1 cellular context compared by ENCODE assay signal in the genomic region with DNA sequence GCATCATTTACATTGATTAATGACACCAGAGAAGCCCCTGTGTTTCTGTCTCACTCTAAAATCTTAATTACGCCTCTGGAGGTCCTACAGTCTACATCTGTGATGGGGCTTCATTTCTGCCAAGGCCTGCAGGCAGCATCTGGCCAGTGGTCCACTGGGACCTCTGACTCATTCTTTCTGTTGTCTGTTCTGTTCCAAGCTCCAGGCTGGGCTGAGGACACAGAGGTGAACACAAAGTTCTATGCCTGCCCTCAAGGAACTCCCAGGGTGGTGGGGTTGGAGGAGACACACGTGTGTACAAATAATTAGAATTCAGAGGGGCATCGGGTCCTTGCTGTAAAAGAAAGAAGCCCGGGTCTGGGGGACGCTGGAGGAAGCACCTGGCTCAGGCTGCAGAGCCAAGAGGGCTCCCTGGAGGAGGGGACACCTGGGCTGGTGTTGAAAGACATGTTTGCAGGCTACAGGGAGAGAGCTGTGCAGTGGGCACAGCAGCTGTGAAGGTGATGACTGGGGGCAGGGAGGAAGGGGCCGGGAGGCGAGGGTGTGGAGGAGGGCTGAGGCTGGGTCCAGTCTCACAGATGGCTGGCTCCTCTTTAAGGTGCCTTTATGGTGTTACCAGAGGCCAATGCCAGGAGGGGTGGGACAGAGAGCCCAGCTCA.
TF ChIP-seq lines count a peak whose summit lies in the region.

No MANE protein-coding gene starts in this region.

TF ChIP-seq in H1, 55 proteins besides CTCF, POLR2A, EP300 and RAD21 (continued from another document):
- no peak for TF ChIP-seq SUZ12 (IDR thresholded peaks at IDR 0.05; ENCODE audit: low read length)
- no peak for TF ChIP-seq EGR1 (IDR thresholded peaks at IDR 0.05; ENCODE audit: borderline replicate concordance, low read depth, low read length)
- no peak for TF ChIP-seq NANOG (IDR thresholded peaks at IDR 0.05; ENCODE audit: insufficient read depth, low read depth, low read length, poor library complexity, severe bottlenecking)
- TF ChIP-seq ASH2L (IDR thresholded peaks at IDR 0.05; ENCODE audit: low read length): no peak
- no peak for TF ChIP-seq CHD2 (IDR thresholded peaks at IDR 0.05; ENCODE audit: low read length)
- TF ChIP-seq GABPA (IDR thresholded peaks at IDR 0.05; ENCODE audit: borderline replicate concordance, insufficient read depth, low read length): no peak
- no peak for TF ChIP-seq CTBP2 (IDR thresholded peaks at IDR 0.05; ENCODE audit: borderline replicate concordance, insufficient read depth, insufficient read length, low read length)
- TF ChIP-seq, protein P1, sequence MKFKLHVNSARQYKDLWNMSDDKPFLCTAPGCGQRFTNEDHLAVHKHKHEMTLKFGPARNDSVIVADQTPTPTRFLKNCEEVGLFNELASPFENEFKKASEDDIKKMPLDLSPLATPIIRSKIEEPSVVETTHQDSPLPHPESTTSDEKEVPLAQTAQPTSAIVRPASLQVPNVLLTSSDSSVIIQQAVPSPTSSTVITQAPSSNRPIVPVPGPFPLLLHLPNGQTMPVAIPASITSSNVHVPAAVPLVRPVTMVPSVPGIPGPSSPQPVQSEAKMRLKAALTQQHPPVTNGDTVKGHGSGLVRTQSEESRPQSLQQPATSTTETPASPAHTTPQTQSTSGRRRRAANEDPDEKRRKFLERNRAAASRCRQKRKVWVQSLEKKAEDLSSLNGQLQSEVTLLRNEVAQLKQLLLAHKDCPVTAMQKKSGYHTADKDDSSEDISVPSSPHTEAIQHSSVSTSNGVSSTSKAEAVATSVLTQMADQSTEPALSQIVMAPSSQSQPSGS (IDR thresholded peaks at IDR 0.05; ENCODE audit: low read length): no peak
- no peak for TF ChIP-seq SP1 (IDR thresholded peaks at IDR 0.05; ENCODE audit: low read depth, low read length)
- no peak for TF ChIP-seq MAX (IDR thresholded peaks at IDR 0.05)
- no peak for TF ChIP-seq RFX5 (IDR thresholded peaks at IDR 0.05; ENCODE audit: borderline replicate concordance, low read depth, low read length)
- no peak for TF ChIP-seq HDAC6 (IDR thresholded peaks at IDR 0.05; ENCODE audit: low read depth, low read length)
- no peak for TF ChIP-seq JUN (IDR thresholded peaks at IDR 0.05; ENCODE audit: low read depth, low read length)
- no peak for TF ChIP-seq POLR2AphosphoS5 (IDR thresholded peaks at IDR 0.05; ENCODE audit: low read depth, low read length)
- no peak for TF ChIP-seq FOSL1 (IDR thresholded peaks at IDR 0.05; ENCODE audit: insufficient read depth, low read depth, low read length)
- no peak for TF ChIP-seq JUND (IDR thresholded peaks at IDR 0.05; ENCODE audit: low read length)
- TF ChIP-seq ZNF274 (IDR thresholded peaks at IDR 0.05; ENCODE audit: borderline replicate concordance, extremely low read depth, low read length): no peak
- TF ChIP-seq MAFK (IDR thresholded peaks at IDR 0.05; ENCODE audit: low read depth, low read length): no peak
TF ChIP-seq in H1: peak in this region for 0.
